Comparison of ENCODE assay signal across 1 cellular context in genomic region chr16:75062944-75063444, GRCh38.
TF ChIP-seq lines count a peak whose summit lies in the region.

No MANE protein-coding gene starts in this region.

TF ChIP-seq in K562, 482 proteins besides CTCF, POLR2A, EP300 and RAD21 (continued from another document and continues in another):
- no peak for TF ChIP-seq RERE (CRISPR knock-in tag; IDR thresholded peaks at IDR 0.05; ENCODE audit: borderline replicate concordance)
- no peak for TF ChIP-seq ZNF224 (CRISPR knock-in tag; IDR thresholded peaks at IDR 0.05)
- TF ChIP-seq TSHZ1 (CRISPR knock-in tag; IDR thresholded peaks at IDR 0.05): no peak
- TF ChIP-seq U2AF2 (optimal IDR thresholded peaks at IDR 0.05; ENCODE audit: low read depth, low read length): no peak
- no peak for TF ChIP-seq SAP30 (IDR thresholded peaks at IDR 0.05; ENCODE audit: borderline replicate concordance, insufficient read depth, low read depth, low read length, poor library complexity, severe bottlenecking)
- no peak for TF ChIP-seq YY1 (IDR thresholded peaks at IDR 0.05; ENCODE audit: borderline replicate concordance in 1 of 3, control insufficient read depth in 1 of 3, extremely low read depth in 1 of 3, insufficient read depth in 3 of 3, insufficient read length in 1 of 3, insufficient replicate concordance in 2 of 3, low read depth in 1 of 3, low read length in 2 of 3)
- no peak for TF ChIP-seq ZNF347 (CRISPR knock-in tag; IDR thresholded peaks at IDR 0.05; ENCODE audit: low read depth)
- no peak for TF ChIP-seq CBX5 (IDR thresholded peaks at IDR 0.05; ENCODE audit: borderline replicate concordance, low read depth)
- peak; percentile 51; the same call in 1 of the 2 replicates for TF ChIP-seq KAT7 (CRISPR knock-in tag; IDR thresholded peaks at IDR 0.05; ENCODE audit: borderline replicate concordance)
- no peak for TF ChIP-seq HCFC1 (IDR thresholded peaks at IDR 0.05; ENCODE audit: low read depth, low read length)
- no peak for TF ChIP-seq AFF1 (IDR thresholded peaks at IDR 0.05; ENCODE audit: low read depth in 1 of 2, partially characterized antibody in 2 of 2)
- no peak for TF ChIP-seq GABPB1 (CRISPR knock-in tag; IDR thresholded peaks at IDR 0.05)
- TF ChIP-seq CEBPB (tag; IDR thresholded peaks at IDR 0.05): no peak
- TF ChIP-seq TRIM28 (IDR thresholded peaks at IDR 0.05): no peak
- no peak for TF ChIP-seq ZBTB43 (CRISPR knock-in tag; IDR thresholded peaks at IDR 0.05)
- TF ChIP-seq ZSCAN32 (CRISPR knock-in tag; IDR thresholded peaks at IDR 0.05): no peak
- TF ChIP-seq CHCHD3 (CRISPR knock-in tag; IDR thresholded peaks at IDR 0.05): no peak
- no peak for TF ChIP-seq HMBOX1 (IDR thresholded peaks at IDR 0.05)
- TF ChIP-seq THRA (IDR thresholded peaks at IDR 0.05): no peak
- no peak for TF ChIP-seq ZNF57 (CRISPR knock-in tag; IDR thresholded peaks at IDR 0.05)
- no peak for TF ChIP-seq CCAR2 (IDR thresholded peaks at IDR 0.05; ENCODE audit: low read depth, low read length)
- no peak for TF ChIP-seq RFX5 (IDR thresholded peaks at IDR 0.05; ENCODE audit: low read depth, low read length)
- no peak for TF ChIP-seq EHMT2 (IDR thresholded peaks at IDR 0.05)
- TF ChIP-seq ZNF639 (CRISPR knock-in tag; conservative IDR thresholded peaks at IDR 0.05 in 1 of 2, IDR thresholded peaks at IDR 0.05 in 1 of 2): peak in 1 of 2 experiments; percentile 53; a peak in 1 of 4 replicates
- TF ChIP-seq ATF3 (IDR thresholded peaks at IDR 0.05): no peak
- no peak for TF ChIP-seq ATF3 (CRISPR knock-in tag; conservative IDR thresholded peaks at IDR 0.05)
- TF ChIP-seq ZNF311 (CRISPR knock-in tag; IDR thresholded peaks at IDR 0.05): no peak
- 0 out of 3 replicates have a peak, but pooled peaks of 1 of the 2 experiments have one; percentile 64 for TF ChIP-seq CBX3 (IDR thresholded peaks at IDR 0.05; ENCODE audit: borderline replicate concordance in 1 of 2, low read length in 2 of 2)
- TF ChIP-seq ZHX1 (conservative IDR thresholded peaks at IDR 0.05; ENCODE audit: low read length): no peak
- TF ChIP-seq ZSCAN29 (IDR thresholded peaks at IDR 0.05): no peak
- no peak for TF ChIP-seq ZNF277 (CRISPR knock-in tag; IDR thresholded peaks at IDR 0.05; ENCODE audit: borderline replicate concordance)
- TF ChIP-seq KAT8 (IDR thresholded peaks at IDR 0.05; ENCODE audit: low read depth): no peak
- TF ChIP-seq CTBP1 (IDR thresholded peaks at IDR 0.05; ENCODE audit: borderline replicate concordance): 0 out of 2 replicates have a peak, but pooled peaks have one; percentile 31
